ENCODE assay signal across 14 cellular contexts in the genomic region with DNA sequence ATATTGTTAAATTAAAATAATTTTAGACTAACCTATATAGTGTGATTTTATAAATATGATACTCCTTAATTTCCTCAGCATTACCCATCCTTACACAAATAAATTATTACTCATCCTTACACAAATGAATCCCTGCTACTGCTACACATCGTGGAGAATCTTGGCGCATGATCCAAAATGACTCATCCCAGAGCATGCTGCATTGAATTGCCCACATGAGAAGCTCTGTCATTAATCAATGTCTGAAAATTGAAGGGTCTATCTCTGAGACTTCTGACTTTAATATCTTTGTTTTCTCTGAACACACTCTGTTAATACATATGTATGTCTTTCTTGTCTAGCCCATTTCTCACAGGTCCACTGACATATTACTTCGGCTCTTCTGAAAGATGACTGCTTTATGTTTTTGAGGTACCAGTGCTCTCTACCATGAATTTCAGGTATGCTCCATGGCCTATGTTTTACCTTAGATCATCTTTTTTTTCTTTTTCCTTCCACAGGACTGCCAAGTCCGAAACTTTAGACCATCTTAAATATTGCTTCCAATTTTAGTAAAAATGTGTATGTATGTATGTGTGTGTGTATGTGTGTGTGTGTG. TPM values are rescaled to one million over a fixed set of nuclear protein-coding genes. Genes with fewer than 3 reads are reported as not detected.
DNase-seq lines count a peak whose midpoint lies in the region; FAIRE-seq and TF ChIP-seq lines count a peak whose summit lies in the region.
"Had no signal": no experiment of that assay in that cellular context is flagged by ENCODE, and none has a peak within 500 bp of the region (broad histone marks: within the 10 kb centered on the region; RNA-seq: fewer than 3 reads in every experiment).

No MANE protein-coding gene starts in this region.

- TF ChIP-seq POLR2A in sigmoid colon (IDR thresholded peaks at IDR 0.05) = no peak

- in situ Hi-C loops in astrocyte of the cerebellum (cut with HindIII; ENCODE audit: low sequenced_read_pairs) = no loop called here

- H3K9me3 ChIP-seq in sigmoid colon = no peaks in the 10 kb centered on the region
- H3K9me3 ChIP-seq: neutrophil, thyroid gland had no signal

- WGBS in sigmoid colon, 2 donors = 65 to 74% methylated on average over 4 of the region's 4 CpGs

- H3K4me3 ChIP-seq in astrocyte of the cerebellum (ENCODE audit: low read depth, low read length) (no peak overlapping the region), sigmoid colon (no peak overlapping the region)
- H3K4me3 ChIP-seq: thyroid gland had no signal

- no peak overlapping the region for H3K27ac ChIP-seq in sigmoid colon
- H3K27ac ChIP-seq: neutrophil, thyroid gland had no signal

- intact Hi-C loops in sigmoid colon (cut with DNase I) = no loop called here

- H3K36me3 ChIP-seq in sigmoid colon = no peaks in the 10 kb centered on the region
- H3K36me3 ChIP-seq: neutrophil, thyroid gland had no signal

- DNase-seq in AG20443 (ENCODE audit: low spot score) (peak; percentile 64), HTR-8/SVneo (ENCODE audit: insufficient read length, low spot score) (peak; percentile 60), astrocyte of the cerebellum (ENCODE audit: low read depth) (peak; percentile 72), hepatic stellate cell (ENCODE audit: low spot score) (peak; percentile 67), DMS153 treated with DMSO at 0.1 percent for 48 hours (lab: John Stamatoyannopoulos, UW; ENCODE audit: unreplicated experiment) (no peak), sigmoid colon (no peak), NCI-H1048 (lab: John Stamatoyannopoulos, UW) (no peak), HT-29 (ENCODE audit: low spot score) (no peak)
- DNase-seq: activated CD4-positive, alpha-beta T cell treated with anti-CD3 and anti-CD28 coated beads for 4 hours; Calu3; effector CD4-positive, alpha-beta T cell; NCI-H1092 treated with DMSO at 0.1 percent for 48 hours; thyroid gland had no signal

- no peak for TF ChIP-seq EP300 in sigmoid colon (IDR thresholded peaks at IDR 0.05)

- H3K4me1 ChIP-seq in sigmoid colon = no peaks in the 10 kb centered on the region
- H3K4me1 ChIP-seq: thyroid gland had no signal

- no peak for FAIRE-seq in HTR-8/SVneo (lab: Jason Lieb, UNC)

- TF ChIP-seq CTCF in astrocyte of the cerebellum (IDR thresholded peaks at IDR 0.05; ENCODE audit: low read depth, low read length, missing control alignments) = no peak
- TF ChIP-seq CTCF in sigmoid colon (IDR thresholded peaks at IDR 0.05) = no peak

- H3K27me3 ChIP-seq in sigmoid colon = no peaks in the 10 kb centered on the region
- H3K27me3 ChIP-seq: neutrophil, thyroid gland had no signal

RNA-seq across cellular contexts. Expression of a gene that starts 15.7 kb away (rescaled TPM):
- total RNA-seq in sigmoid colon = not detected
- not detected for polyA plus RNA-seq in sigmoid colon
- total RNA-seq in HT-29 (2014; rRNA removed; shearing (Covaris generic)) = not detected in 2 replicates
- total RNA-seq: Calu3, thyroid gland had no signal

RNA-seq across cellular contexts. Expression of a gene that starts 44.9 kb away (rescaled TPM):
- 10 to 100 TPM; 17.9 to 35.7 (median 25.6) TPM for total RNA-seq in sigmoid colon
- 10 to 100 TPM in 2 of 3 donors, 1 to 10 TPM in 1; 8.6 to 12.1 (median 11.4) TPM for polyA plus RNA-seq in sigmoid colon
- 13.8 and 16.3 TPM in 2 replicates for total RNA-seq in HT-29 (2014; rRNA removed; shearing (Covaris generic))

Comparison
In these comparisons a context has a peak if more than half of its experiments do, and no peak if none do; other contexts are left out.
1. DNase-seq: peak in AG20443 (single experiment), HTR-8/SVneo (single experiment), astrocyte of the cerebellum (single experiment) and hepatic stellate cell (single experiment); none in DMS153 treated with DMSO at 0.1 percent for 48 hours (single experiment), sigmoid colon (single experiment), NCI-H1048 (single experiment) and HT-29 (single experiment).